ENCODE assay signal across 8 cellular contexts in the genomic region with DNA sequence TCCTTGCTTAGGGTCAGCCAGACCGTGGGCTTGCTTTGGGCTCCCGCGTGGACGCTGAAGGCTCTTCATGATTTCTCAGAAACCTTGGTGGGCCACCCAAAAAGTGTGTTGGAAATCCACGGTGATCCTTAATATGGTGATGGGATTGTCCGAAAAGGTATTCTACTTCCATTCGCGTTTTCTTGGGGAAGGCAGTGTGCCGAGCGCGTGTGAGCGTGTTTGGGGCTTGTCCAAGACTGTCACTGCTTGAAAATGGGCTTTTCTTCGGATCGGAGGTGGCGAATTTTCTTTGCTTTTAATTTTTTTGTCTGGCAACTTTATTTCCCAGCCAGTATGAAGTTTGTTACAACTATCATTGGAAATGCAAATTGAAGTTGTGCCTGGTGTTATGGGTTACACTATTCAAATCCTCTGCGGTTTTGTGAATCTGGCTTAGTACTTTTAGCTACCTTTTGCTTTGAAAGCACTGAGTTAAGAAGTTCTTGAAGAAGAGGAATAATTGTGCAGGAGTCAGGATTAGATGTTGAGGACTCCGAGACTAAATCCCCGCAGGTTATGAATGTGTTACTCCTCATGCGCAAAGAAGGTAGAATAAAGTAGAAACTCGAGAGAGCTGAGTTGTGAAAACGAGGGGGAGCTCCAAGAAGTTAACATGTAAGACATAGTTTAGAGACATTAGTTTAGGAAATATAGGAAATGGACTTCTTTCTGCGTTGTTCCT. TPM values are rescaled to one million over a fixed set of nuclear protein-coding genes. Genes with fewer than 3 reads are reported as not detected.
DNase-seq lines count a peak whose midpoint lies in the region; ATAC-seq and TF ChIP-seq lines count a peak whose summit lies in the region.

No MANE protein-coding gene starts in this region.

- in situ Hi-C loops in G401 (cut with HindIII; ENCODE audit: low sequenced_read_pairs): no loop called here

- peaks cover 0 to 7% of the 10 kb centered on the region in 2 donors for H3K36me3 ChIP-seq in esophagus (ENCODE audit: control insufficient read depth in 2 of 2, insufficient read depth in 2 of 2, low read length in 1 of 2)

- H3K27ac ChIP-seq in esophagus (ENCODE audit: low read depth in 2 of 2, low read length in 1 of 2): peak overlapping the region; percentile 93 to 95

- TF ChIP-seq CTCF in osteocyte (IDR thresholded peaks at IDR 0.05): no peak

- H3K4me3 ChIP-seq in esophagus (ENCODE audit: low read depth in 1 of 2, low read length in 2 of 2): peak overlapping the region; percentile 84 to 85

- peaks cover 40% of the 10 kb centered on the region for H3K36me3 Mint-ChIP-seq in osteocyte (ENCODE audit: unreplicated experiment)

- no peak for ATAC-seq in GM21526 (IDR thresholded peaks at IDR 0.05; ENCODE audit: low FRiP score, unreplicated experiment)

- H3K9me3 ChIP-seq in esophagus (ENCODE audit: control insufficient read depth in 2 of 2, insufficient read depth in 1 of 2, low read depth in 1 of 2, low read length in 1 of 2): no peaks in the 10 kb centered on the region

- H3K27me3 ChIP-seq in esophagus (ENCODE audit: control insufficient read depth in 1 of 2, insufficient read depth in 2 of 2, low read length in 2 of 2): no peaks in the 10 kb centered on the region

- peak; percentile 44 for DNase-seq in G401 (ENCODE audit: low spot score)
- peak; percentile 42 for DNase-seq in RKO (ENCODE audit: low spot score)
- no peak for DNase-seq in osteocyte (ENCODE audit: extremely low spot score, unreplicated experiment)
- no peak for DNase-seq in NK-92 treated with Interleukin-12 subunit alpha and Interleukin-12 subunit beta, amount 100 ng/mL, for 24 hours (lab: John Stamatoyannopoulos, UW)
- no peak for DNase-seq in stimulated activated CD4-positive, alpha-beta T cell treated with anti-CD3 and anti-CD28 coated beads, Interleukin-4, amount 100 ng/mL, for 24 hours
- no peak for DNase-seq in NCI-H128 (lab: John Stamatoyannopoulos, UW; ENCODE audit: unreplicated experiment)

- no peaks in the 10 kb centered on the region for H3K9me3 Mint-ChIP-seq in osteocyte (ENCODE audit: unreplicated experiment)

- peaks cover 28% of the 10 kb centered on the region for H3K4me1 Mint-ChIP-seq in osteocyte (ENCODE audit: unreplicated experiment)

- peak overlapping the region; percentile 94 for H3K4me3 Mint-ChIP-seq in osteocyte (ENCODE audit: unreplicated experiment)

- peak overlapping the region; percentile 96 for H3K27ac Mint-ChIP-seq in osteocyte (ENCODE audit: unreplicated experiment)

- H3K4me1 ChIP-seq in esophagus (ENCODE audit: control insufficient read depth in 2 of 2, insufficient read depth in 2 of 2, low read length in 1 of 2): peaks cover 0 to 5% of the 10 kb centered on the region in 2 donors

- 6% methylated on average over 22 of the region's 22 CpGs for WGBS in esophagus, 2 donors

- no peaks in the 10 kb centered on the region for H3K27me3 Mint-ChIP-seq in osteocyte (ENCODE audit: unreplicated experiment)

RNA-seq across cellular contexts. Expression of a gene that starts 3.2 kb away (rescaled TPM):
- 37.3 and 69.8 TPM in 2 replicates for total RNA-seq in G401 (2014; rRNA removed; shearing (Covaris generic))
- polyA plus RNA-seq in esophagus: 10 to 100 TPM in 1 of 2 donors, 1 to 10 TPM in 1; 9.9 to 12.4 TPM
- 51.0 and 51.7 TPM in 2 replicates for total RNA-seq in osteocyte

Comparison
In these comparisons a context has a peak if more than half of its experiments do, and no peak if none do; other contexts are left out.
1. DNase-seq: peak in G401 (single experiment) and RKO (single experiment); none in osteocyte (single experiment), NK-92 treated with Interleukin-12 subunit alpha and Interleukin-12 subunit beta, amount 100 ng/mL, for 24 hours (single experiment), stimulated activated CD4-positive, alpha-beta T cell treated with anti-CD3 and anti-CD28 coated beads, Interleukin-4, amount 100 ng/mL, for 24 hours (single experiment) and NCI-H128 (single experiment).